19 cellular contexts compared by ENCODE assay signal in the genomic region with DNA sequence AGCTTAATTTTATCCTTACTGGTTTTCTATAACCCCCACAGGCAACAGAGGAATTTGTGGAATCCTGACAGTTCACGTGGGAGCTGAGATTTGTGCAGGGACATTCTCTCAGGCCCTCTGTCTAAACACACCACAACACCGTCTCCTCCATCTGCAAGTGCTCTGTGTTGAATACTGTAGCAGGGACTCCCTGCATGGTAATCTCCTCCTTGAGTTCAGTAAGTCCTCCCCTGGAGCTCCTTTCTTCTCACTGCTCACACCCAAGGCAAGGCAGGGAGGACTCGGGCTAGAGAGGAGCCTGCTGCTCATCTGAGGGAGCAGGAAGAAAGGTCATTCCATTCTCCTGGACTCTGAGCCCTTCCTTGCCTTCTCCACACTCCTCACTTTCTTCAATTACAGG.
"Had no signal": no experiment of that assay in that cellular context is flagged by ENCODE, and none has a peak within 500 bp of the region (broad histone marks: within the 10 kb centered on the region; RNA-seq: fewer than 3 reads in every experiment).

No MANE protein-coding gene starts in this region.

- H3K36me3 Mint-ChIP-seq: memory B cell, naive B cell had no signal

- H3K4me3 Mint-ChIP-seq: memory B cell, naive B cell, nephron had no signal

- H3K27me3 ChIP-seq: gastroesophageal sphincter, pancreas had no signal

- H3K4me3 ChIP-seq: coronary artery, gastroesophageal sphincter, left ventricle myocardium inferior, lower lobe of right lung, pancreas had no signal

- H3K4me1 ChIP-seq: gastroesophageal sphincter, left ventricle myocardium inferior, lower lobe of right lung, pancreas had no signal

- H3K27ac ChIP-seq: coronary artery, gastroesophageal sphincter, left ventricle myocardium inferior, lower lobe of right lung, pancreas had no signal

- DNase-seq: central memory CD4-positive, alpha-beta T cell; effector CD4-positive, alpha-beta T cell; left cardiac atrium; left ventricle myocardium inferior; lower lobe of right lung; midbrain; naive B cell; nucleus accumbens; pancreas; right cardiac atrium; small intestine; stimulated activated CD4-positive, alpha-beta T cell treated with anti-CD3 and anti-CD28 coated beads, Interleukin-12 subunit alpha, Interleukin-12 subunit beta, amount 100 ng/mL, for 4 hours; stimulated activated naive CD4-positive, alpha-beta T cell treated with Interleukin-2 at 50 U/mL for 16 hours; trophoblast cell had no signal

- H3K9me3 ChIP-seq: lower lobe of right lung, pancreas had no signal

- H3K27ac Mint-ChIP-seq: memory B cell, naive B cell, nephron, progenitor cell of endocrine pancreas had no signal

- H3K36me3 ChIP-seq: gastroesophageal sphincter, left ventricle myocardium inferior, lower lobe of right lung, pancreas had no signal

- H3K4me1 Mint-ChIP-seq: memory B cell, naive B cell, nephron had no signal

- H3K27me3 Mint-ChIP-seq: progenitor cell of endocrine pancreas had no signal

- ATAC-seq: gastroesophageal sphincter, left cardiac atrium, lower lobe of right lung, pancreas, right cardiac atrium had no signal
